In genomic region chr6:116485786-116486185, GRCh38 we compare ENCODE assay signal across 1 cellular context.
TF ChIP-seq lines count a peak whose summit lies in the region.

No MANE protein-coding gene starts in this region.

TF ChIP-seq in HepG2, 621 proteins besides CTCF, POLR2A, EP300 and RAD21:
- TF ChIP-seq HCFC1 (IDR thresholded peaks at IDR 0.05; ENCODE audit: low read depth, low read length) (no peak), ZFP36L2 (CRISPR knock-in tag; IDR thresholded peaks at IDR 0.05) (no peak), NKX3-1 (CRISPR knock-in tag; IDR thresholded peaks at IDR 0.05) (no peak), CREB1 (IDR thresholded peaks at IDR 0.05) (peak; percentile 79), CREB1 (CRISPR knock-in tag; IDR thresholded peaks at IDR 0.05) (no peak), MAFF (IDR thresholded peaks at IDR 0.05; ENCODE audit: low read depth, low read length) (no peak)
